ENCODE assay signal across 26 cellular contexts in genomic region chr12:41287500-41287899, GRCh38.
DNase-seq lines count a peak whose midpoint lies in the region; ATAC-seq and TF ChIP-seq lines count a peak whose summit lies in the region.
"Had no signal": no experiment of that assay in that cellular context is flagged by ENCODE, and none has a peak within 500 bp of the region (broad histone marks: within the 10 kb centered on the region; RNA-seq: fewer than 3 reads in every experiment).

No MANE protein-coding gene starts in this region.

- H3K27me3 ChIP-seq in hepatocyte = no peaks in the 10 kb centered on the region
- H3K27me3 ChIP-seq: transverse colon had no signal

- H3K36me3 ChIP-seq in hepatocyte (replicated peaks; ENCODE audit: insufficient read depth, low read depth) = no peaks in the 10 kb centered on the region
- H3K36me3 ChIP-seq: transverse colon had no signal

- H2AFZ ChIP-seq in hepatocyte = peak overlapping the region; percentile 28
- H2AFZ ChIP-seq: GM23248 had no signal

- H3K4me3 Mint-ChIP-seq in CD14-positive monocyte = no peak overlapping the region
- H3K4me3 Mint-ChIP-seq in stimulated activated naive B cell treated with anti-CD40 and anti-IgM and Interleukin-4, amounts not matched to agents 10 μg/mL and 1 μg/mL and 100 μg/mL, for 72 hours = no peak overlapping the region
- H3K4me3 Mint-ChIP-seq: natural killer cell; stimulated activated naive CD8-positive, alpha-beta T cell treated with anti-CD3 and anti-CD28 coated beads, Interleukin-15, Interleukin-2, amounts not matched to agents 100 ng/mL and 50 ng/mL, for 24 hours; T-helper 17 cell had no signal

- intact Hi-C loops in posterior cingulate gyrus (cut with DNase I) = no loop called here
- intact Hi-C loops in CD14-positive monocyte (cut with micrococcal nuclease) = no loop called here

- no peak overlapping the region for H3K27ac Mint-ChIP-seq in CD14-positive monocyte
- H3K27ac Mint-ChIP-seq in stimulated activated naive B cell treated with anti-CD40 and anti-IgM and Interleukin-4, amounts not matched to agents 10 μg/mL and 1 μg/mL and 100 μg/mL, for 72 hours = no peak overlapping the region
- H3K27ac Mint-ChIP-seq: activated T-helper 2 cell treated with anti-CD3 and anti-CD28 coated beads, Interferon-gamma antibody, Interleukin-2, Interleukin-4, amounts not matched to agents 10 μg/mL and 5 μg/mL and 100 μg/mL, durations not matched to agents 14 hours and 24 hours and 36 hours; natural killer cell; stimulated activated naive CD8-positive, alpha-beta T cell treated with anti-CD3 and anti-CD28 coated beads, Interleukin-15, Interleukin-2, amounts not matched to agents 100 ng/mL and 50 ng/mL, for 24 hours; T-helper 17 cell had no signal

- no peaks in the 10 kb centered on the region for H3K9me3 ChIP-seq in hepatocyte (ENCODE audit: low read depth)
- H3K9me3 ChIP-seq: psoas muscle, transverse colon had no signal

- TF ChIP-seq CTCF in hepatocyte (IDR thresholded peaks at IDR 0.05; ENCODE audit: poor library complexity) (no peak), CD14-positive monocyte (IDR thresholded peaks at IDR 0.05) (no peak)

- no peaks in the 10 kb centered on the region for H3K79me2 ChIP-seq in hepatocyte

- ATAC-seq in GM18519 (IDR thresholded peaks at IDR 0.05; ENCODE audit: low FRiP score, unreplicated experiment) = peak; percentile 59
- ATAC-seq in GM19467 (IDR thresholded peaks at IDR 0.05; ENCODE audit: unreplicated experiment) = peak; percentile 73
- peak; percentile 81 for ATAC-seq in HG03432 (IDR thresholded peaks at IDR 0.05; ENCODE audit: unreplicated experiment)
- no peak for ATAC-seq in stimulated activated naive B cell treated with anti-CD40 and anti-IgM and Interleukin-4, amounts not matched to agents 10 μg/mL and 1 μg/mL and 100 μg/mL, for 72 hours (replicated peaks)
- ATAC-seq: natural killer cell, psoas muscle, T-helper 17 cell had no signal

- H4K20me1 ChIP-seq in hepatocyte (ENCODE audit: insufficient read depth, poor library complexity, severe bottlenecking) = no peaks in the 10 kb centered on the region

- H3K9me3 Mint-ChIP-seq in CD14-positive monocyte = peaks cover 0 to 8% (median 0%) of the 10 kb centered on the region in 7 donors
- H3K9me3 Mint-ChIP-seq in stimulated activated naive B cell treated with anti-CD40 and anti-IgM and Interleukin-4, amounts not matched to agents 10 μg/mL and 1 μg/mL and 100 μg/mL, for 72 hours = no peaks in the 10 kb centered on the region
- H3K9me3 Mint-ChIP-seq: activated T-helper 2 cell treated with anti-CD3 and anti-CD28 coated beads, Interferon-gamma antibody, Interleukin-2, Interleukin-4, amounts not matched to agents 10 μg/mL and 5 μg/mL and 100 μg/mL, durations not matched to agents 14 hours and 24 hours and 36 hours; stimulated activated naive CD8-positive, alpha-beta T cell treated with anti-CD3 and anti-CD28 coated beads, Interleukin-15, Interleukin-2, amounts not matched to agents 100 ng/mL and 50 ng/mL, for 24 hours had no signal

- peak overlapping the region; percentile 24 for H3K27ac ChIP-seq in hepatocyte
- H3K27ac ChIP-seq: C4-2B, GM23248, HL-60, psoas muscle, transverse colon, VCaP had no signal

- H3K4me1 Mint-ChIP-seq in CD14-positive monocyte = peaks cover 7% of the 10 kb centered on the region
- no peaks in the 10 kb centered on the region for H3K4me1 Mint-ChIP-seq in stimulated activated naive B cell treated with anti-CD40 and anti-IgM and Interleukin-4, amounts not matched to agents 10 μg/mL and 1 μg/mL and 100 μg/mL, for 72 hours
- H3K4me1 Mint-ChIP-seq: natural killer cell, T-helper 17 cell had no signal

- DNase-seq in hepatocyte (ENCODE audit: low spot score) (no peak), posterior cingulate gyrus (no peak), CD14-positive monocyte (ENCODE audit: low spot score) (no peak), SKM-1 treated with dmso at 0.1 percent for 144 hours (lab: John Stamatoyannopoulos, UW; ENCODE audit: unreplicated experiment) (no peak)
- DNase-seq in stimulated activated naive B cell treated with anti-CD40 and anti-IgM and Interleukin-4, amounts not matched to agents 10 μg/mL and 1 μg/mL and 100 μg/mL, for 72 hours = no peak
- DNase-seq: activated CD4-positive, alpha-beta T cell treated with anti-CD3 and anti-CD28 coated beads, Interleukin-2, amount 50 U/mL, for 1 hour; activated CD8-positive, alpha-beta memory T cell treated with anti-CD3 and anti-CD28 coated beads, Interleukin-2, amount 50 U/mL, for 4 hours; effector memory CD4-positive, alpha-beta T cell; GM23248; IMR-90; mesendoderm; natural killer cell; NCI-H1436; NCI-H526; psoas muscle; T-helper 17 cell; transverse colon had no signal

- H3K4me2 ChIP-seq in hepatocyte = peak overlapping the region; percentile 26

- H3K4me1 ChIP-seq in hepatocyte (ENCODE audit: insufficient read depth) = peaks cover 9% of the 10 kb centered on the region
- H3K4me1 ChIP-seq: psoas muscle had no signal

- no peaks in the 10 kb centered on the region for H3K36me3 Mint-ChIP-seq in CD14-positive monocyte
- no peaks in the 10 kb centered on the region for H3K36me3 Mint-ChIP-seq in stimulated activated naive B cell treated with anti-CD40 and anti-IgM and Interleukin-4, amounts not matched to agents 10 μg/mL and 1 μg/mL and 100 μg/mL, for 72 hours
- H3K36me3 Mint-ChIP-seq: natural killer cell had no signal

- H3K4me3 ChIP-seq in hepatocyte = no peak overlapping the region
- H3K4me3 ChIP-seq: GM23248, psoas muscle, skin epidermis, transverse colon had no signal

- peaks cover 0 to 2% (median 0%) of the 10 kb centered on the region in 3 donors for H3K27me3 Mint-ChIP-seq in CD14-positive monocyte (ENCODE audit: low read depth in 3 of 3)
- H3K27me3 Mint-ChIP-seq in stimulated activated naive B cell treated with anti-CD40 and anti-IgM and Interleukin-4, amounts not matched to agents 10 μg/mL and 1 μg/mL and 100 μg/mL, for 72 hours = no peaks in the 10 kb centered on the region
- H3K27me3 Mint-ChIP-seq: stimulated activated naive CD8-positive, alpha-beta T cell treated with anti-CD3 and anti-CD28 coated beads, Interleukin-15, Interleukin-2, amounts not matched to agents 100 ng/mL and 50 ng/mL, for 24 hours had no signal

- no peaks in the 10 kb centered on the region for H3K9me2 ChIP-seq in hepatocyte (replicated peaks; ENCODE audit: insufficient read depth)

Comparison
In these comparisons a context has a peak if more than half of its experiments do, and no peak if none do; other contexts are left out.
1. ATAC-seq: peak in GM18519 (single experiment), GM19467 (single experiment) and HG03432 (single experiment); none in stimulated activated naive B cell treated with anti-CD40 and anti-IgM and Interleukin-4, amounts not matched to agents 10 μg/mL and 1 μg/mL and 100 μg/mL, for 72 hours (0 of 2).